16 cellular contexts compared by ENCODE assay signal in the genomic region with DNA sequence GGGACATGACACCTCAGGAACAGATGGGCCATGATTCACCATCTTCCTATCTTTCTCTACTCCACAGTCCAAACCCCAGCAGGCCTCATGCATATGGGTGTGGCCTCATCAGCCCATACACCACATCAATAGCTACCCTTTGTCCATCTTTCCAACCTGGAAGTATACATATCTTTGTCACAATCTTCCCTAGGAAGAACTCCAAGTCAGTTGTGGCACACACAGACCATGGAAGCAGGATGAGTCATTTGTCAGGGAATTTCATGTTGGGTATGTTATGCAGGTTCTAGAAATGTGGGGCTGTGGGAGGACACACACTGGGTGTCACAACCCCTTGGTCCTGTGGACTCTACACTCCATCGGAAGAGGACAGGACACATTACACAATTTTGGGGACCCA. TPM values are rescaled to one million over a fixed set of nuclear protein-coding genes. Genes with fewer than 3 reads are reported as not detected.
"Had no signal": no experiment of that assay in that cellular context is flagged by ENCODE, and none has a peak within 500 bp of the region (broad histone marks: within the 10 kb centered on the region; RNA-seq: fewer than 3 reads in every experiment).

No MANE protein-coding gene starts in this region.

- H3K9me3 ChIP-seq: psoas muscle, suprapubic skin had no signal

- H3K36me3 ChIP-seq: suprapubic skin, WERI-Rb-1 had no signal

- H3K36me3 Mint-ChIP-seq: memory B cell had no signal

- H3K9me3 Mint-ChIP-seq: activated T-helper 1 cell treated with anti-CD3 and anti-CD28 coated beads, Interleukin-12 subunit alpha, Interleukin-12 subunit beta, Interleukin-2, Interleukin-4 antibody, amounts not matched to agents 30 ng/mL and 10 ng/mL and 1 ng/mL, durations not matched to agents 14 hours and 24 hours and 36 hours; memory B cell; nephron progenitor cell had no signal

- H3K4me3 Mint-ChIP-seq: activated CD8-positive, alpha-beta T cell treated with anti-CD3 and anti-CD28 coated beads, Interleukin-2, amount 10 ng/mL, durations not matched to agents 7 days and 5 days; activated T-helper 1 cell treated with anti-CD3 and anti-CD28 coated beads, Interleukin-12 subunit alpha, Interleukin-12 subunit beta, Interleukin-2, Interleukin-4 antibody, amounts not matched to agents 30 ng/mL and 10 ng/mL and 1 ng/mL, durations not matched to agents 14 hours and 24 hours and 36 hours; memory B cell; nephron progenitor cell had no signal

- ATAC-seq: activated CD8-positive, alpha-beta T cell treated with anti-CD3 and anti-CD28 coated beads, Interleukin-2, amount 10 ng/mL, durations not matched to agents 7 days and 5 days; stimulated activated naive CD8-positive, alpha-beta T cell treated with anti-CD3 and anti-CD28 coated beads, Interleukin-15, Interleukin-2, amounts not matched to agents 100 U/mL and 50 U/mL, for 24 hours had no signal

- H3K27ac ChIP-seq: psoas muscle, suprapubic skin, WERI-Rb-1 had no signal

- H3K4me1 ChIP-seq: psoas muscle, suprapubic skin had no signal

- H3K4me1 Mint-ChIP-seq: nephron progenitor cell had no signal

- H3K27me3 ChIP-seq: suprapubic skin had no signal

- H3K4me3 ChIP-seq: psoas muscle, suprapubic skin had no signal

- H3K27me3 Mint-ChIP-seq: memory B cell had no signal

- DNase-seq: activated CD4-positive, alpha-beta T cell treated with anti-CD3 and anti-CD28 coated beads for 4 hours; activated CD8-positive, alpha-beta memory T cell treated with anti-CD3 and anti-CD28 coated beads, Interleukin-2, amount 50 U/mL, for 48 hours; activated CD8-positive, alpha-beta T cell treated with anti-CD3 and anti-CD28 coated beads, Interleukin-2, amount 10 ng/mL, durations not matched to agents 7 days and 5 days; activated naive CD4-positive, alpha-beta T cell; aorta; nephron progenitor cell; psoas muscle; stimulated activated naive CD8-positive, alpha-beta T cell treated with anti-CD3 and anti-CD28 coated beads, Interleukin-15, Interleukin-2, amounts not matched to agents 100 U/mL and 50 U/mL, for 24 hours; T-helper 1 cell had no signal

- H3K27ac Mint-ChIP-seq: activated CD8-positive, alpha-beta T cell treated with anti-CD3 and anti-CD28 coated beads, Interleukin-2, amount 10 ng/mL, durations not matched to agents 7 days and 5 days; activated T-helper 1 cell treated with anti-CD3 and anti-CD28 coated beads, Interleukin-12 subunit alpha, Interleukin-12 subunit beta, Interleukin-2, Interleukin-4 antibody, amounts not matched to agents 30 ng/mL and 10 ng/mL and 1 ng/mL, durations not matched to agents 14 hours and 24 hours and 36 hours; memory B cell; nephron progenitor cell had no signal

RNA-seq across cellular contexts. Expression of gene CLCA4, which starts 30.5 kb away (rescaled TPM):
- total RNA-seq: activated CD8-positive, alpha-beta T cell treated with anti-CD3 and anti-CD28 coated beads, Interleukin-2, amount 10 ng/mL, durations not matched to agents 7 days and 5 days; activated T-helper 1 cell treated with anti-CD3 and anti-CD28 coated beads, Interleukin-12 subunit alpha, Interleukin-12 subunit beta, Interleukin-2, Interleukin-4 antibody, amounts not matched to agents 30 ng/mL and 10 ng/mL and 1 ng/mL, durations not matched to agents 14 hours and 24 hours and 36 hours; glomerular endothelial cell; omental fat pad; sciatic nerve had no signal

RNA-seq across cellular contexts. Expression of gene CLCA1, which starts 47.6 kb away (rescaled TPM):
- total RNA-seq: activated CD8-positive, alpha-beta T cell treated with anti-CD3 and anti-CD28 coated beads, Interleukin-2, amount 10 ng/mL, durations not matched to agents 7 days and 5 days; activated T-helper 1 cell treated with anti-CD3 and anti-CD28 coated beads, Interleukin-12 subunit alpha, Interleukin-12 subunit beta, Interleukin-2, Interleukin-4 antibody, amounts not matched to agents 30 ng/mL and 10 ng/mL and 1 ng/mL, durations not matched to agents 14 hours and 24 hours and 36 hours; glomerular endothelial cell; omental fat pad; sciatic nerve; suprapubic skin had no signal
